8 cellular contexts compared by ENCODE assay signal in genomic region chr2:126776701-126777619, GRCh38.
DNase-seq lines count a peak whose midpoint lies in the region; ATAC-seq and TF ChIP-seq lines count a peak whose summit lies in the region.

No MANE protein-coding gene starts in this region.

- DNase-seq in A673 (ENCODE audit: low spot score) = peak; percentile 79
- DNase-seq in NCI-H2171 treated with DMSO at 0.1 percent for 48 hours (lab: John Stamatoyannopoulos, UW) = peak; percentile 72
- DNase-seq in activated CD4-positive, alpha-beta T cell treated with anti-CD3 and anti-CD28 coated beads for 48 hours = peak; percentile 88
- DNase-seq in coronary artery (ENCODE audit: low spot score) = peak; percentile 82
- peak; percentile 61 to 84 for DNase-seq in left colon
- peak; percentile 61 to 74 (median 72) for DNase-seq in stimulated activated CD4-positive, alpha-beta T cell treated with anti-CD3 and anti-CD28 coated beads, Interleukin-1b, Interleukin-23, amount 100 ng/mL, for 24 hours (ENCODE audit: low read depth in 4 of 4, low spot score in 1 of 4)

- intact Hi-C loops in A673 (cut with micrococcal nuclease; ENCODE audit: unreplicated experiment) = loop anchor here (1.0 to 5.0 kb wide), 4 partner anchors 195 to 532 kb away; no protein-coding TSS in a partner anchor
- intact Hi-C loops in left colon (cut with DNase I, micrococcal nuclease) = loop anchor here in 1 of 2 donors (10.0 kb wide), 1 partner anchor 252 kb away; no protein-coding TSS in a partner anchor

- no peaks in the 10 kb centered on the region for H3K4me1 ChIP-seq in A673 (ENCODE audit: insufficient read depth, low read length, poor library complexity, severe bottlenecking)

- peak; percentile 97 for TF ChIP-seq CTCF in A673 (conservative IDR thresholded peaks at IDR 0.05; ENCODE audit: low read depth, low read length)
- TF ChIP-seq CTCF in coronary artery (IDR thresholded peaks at IDR 0.05) = peak; percentile 86

- no TSS peak for BruUV-seq in A673 (replicated peaks; lab: Mats Ljungman, UMichigan)

- H3K9me3 ChIP-seq in A673 (ENCODE audit: low read depth, low read length, poor library complexity, severe bottlenecking) = no peaks in the 10 kb centered on the region

- no peaks in the 10 kb centered on the region for H3K36me3 ChIP-seq in A673 (ENCODE audit: insufficient read depth, low read length, poor library complexity, severe bottlenecking)

- TF ChIP-seq POLR2A in GM18505 (IDR thresholded peaks at IDR 0.05; ENCODE audit: borderline replicate concordance, extremely low read depth, insufficient read depth, insufficient read length) = no peak

- POLR2A ChIA-PET in A673 (lab: Charles Lee; ENCODE audit: low non-redundant PET) = no interaction called here

- H3K4me3 ChIP-seq in A673 (ENCODE audit: low read depth, low read length, poor library complexity, severe bottlenecking) (peak overlapping the region; percentile 51), coronary artery (peak overlapping the region; percentile 74)

- no peaks in the 10 kb centered on the region for H3K27me3 ChIP-seq in A673 (replicated peaks; ENCODE audit: insufficient read depth, low read depth, low read length, poor library complexity)

- CTCF ChIA-PET in A673 (lab: Charles Lee) = interaction anchor here (1.0 to 1.5 kb wide), 2 partner anchors 249 to 273 kb away, joined by 3 to 10 read pairs; no protein-coding TSS in a partner anchor

- ATAC-seq in GM18505 (IDR thresholded peaks at IDR 0.05; ENCODE audit: unreplicated experiment) (peak; percentile 86), HG02981 (IDR thresholded peaks at IDR 0.05; ENCODE audit: unreplicated experiment) (peak; percentile 90), left colon (peak; percentile 96)

- no peak overlapping the region for H3K27ac ChIP-seq in A673 (ENCODE audit: low read depth, low read length, poor library complexity, severe bottlenecking)
- peak overlapping the region; percentile 21 to 53 for H3K27ac ChIP-seq in coronary artery
